Comparison of ENCODE assay signal across 12 cellular contexts in the genomic region with DNA sequence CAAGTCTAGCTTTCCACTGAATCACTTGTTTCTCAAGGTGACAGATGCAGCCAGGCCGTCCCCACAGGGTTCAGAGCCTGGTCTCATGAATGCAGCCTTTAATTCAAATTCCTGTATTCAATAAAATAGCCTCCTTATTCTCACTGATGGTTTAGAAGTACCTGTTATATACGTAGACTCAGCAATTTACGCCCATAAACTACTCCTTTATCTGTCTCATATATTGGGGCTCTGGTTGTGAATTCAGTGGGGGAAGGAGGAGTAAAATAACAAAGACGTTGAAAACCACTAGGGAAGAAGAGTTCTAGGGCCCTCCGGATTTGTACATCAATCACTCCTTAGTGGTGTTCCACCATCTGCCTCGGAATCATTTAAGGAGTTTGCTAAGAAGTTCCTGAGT. TPM values are rescaled to one million over a fixed set of nuclear protein-coding genes. Genes with fewer than 3 reads are reported as not detected.
DNase-seq lines count a peak whose midpoint lies in the region; ATAC-seq and TF ChIP-seq lines count a peak whose summit lies in the region.
"Had no signal": no experiment of that assay in that cellular context is flagged by ENCODE, and none has a peak within 500 bp of the region (broad histone marks: within the 10 kb centered on the region; RNA-seq: fewer than 3 reads in every experiment).

No MANE protein-coding gene starts in this region.

- H3K27ac ChIP-seq in cardiac muscle cell = peak overlapping the region; percentile 98
- H3K27ac ChIP-seq in tibial artery = peak overlapping the region; percentile 86 to 87
- no peak overlapping the region for H3K27ac ChIP-seq in prostate gland

- H3K4me3 ChIP-seq in cardiac muscle cell = peak overlapping the region; percentile 98
- peak overlapping the region; percentile 83 for H3K4me3 ChIP-seq in adipocyte (ENCODE audit: low read length)
- H3K4me3 ChIP-seq in tibial artery = peak overlapping the region; percentile 62 to 70
- H3K4me3 ChIP-seq in prostate gland = no peak overlapping the region

- peaks cover 4% of the 10 kb centered on the region for H3K4me1 Mint-ChIP-seq in memory B cell

- peaks cover 29% of the 10 kb centered on the region for H3K4me1 ChIP-seq in cardiac muscle cell (ENCODE audit: low read depth)
- H3K4me1 ChIP-seq in adipocyte (ENCODE audit: control insufficient read depth, insufficient read depth, low read length) = peaks cover 19% of the 10 kb centered on the region
- H3K4me1 ChIP-seq in tibial artery = peaks cover 0 to 22% (median 8%) of the 10 kb centered on the region in 4 donors
- H3K4me1 ChIP-seq in prostate gland (replicated peaks) = no peaks in the 10 kb centered on the region

- no peaks in the 10 kb centered on the region for H3K9me3 Mint-ChIP-seq in memory B cell
- H3K9me3 Mint-ChIP-seq: activated T-helper 1 cell treated with anti-CD3 and anti-CD28 coated beads, Interleukin-12 subunit alpha, Interleukin-12 subunit beta, Interleukin-2, Interleukin-4 antibody, amounts not matched to agents 30 ng/mL and 10 ng/mL and 1 ng/mL, durations not matched to agents 14 hours and 24 hours and 36 hours had no signal

- peaks cover 24% of the 10 kb centered on the region for H3K27me3 Mint-ChIP-seq in memory B cell

- 79% methylated on average over 6 of the region's 6 CpGs for WGBS in prostate gland

- H3K27me3 ChIP-seq in cardiac muscle cell (no peaks in the 10 kb centered on the region), adipocyte (replicated peaks; ENCODE audit: control insufficient read depth, insufficient read depth, low read length) (no peaks in the 10 kb centered on the region), tibial artery (no peaks in the 10 kb centered on the region), prostate gland (replicated peaks; ENCODE audit: insufficient read depth) (no peaks in the 10 kb centered on the region)
- H3K27me3 ChIP-seq: vagina had no signal

- H3K36me3 Mint-ChIP-seq in memory B cell = no peaks in the 10 kb centered on the region

- peak overlapping the region; percentile 25 for H3K4me3 Mint-ChIP-seq in memory B cell
- H3K4me3 Mint-ChIP-seq: activated T-helper 1 cell treated with anti-CD3 and anti-CD28 coated beads, Interleukin-12 subunit alpha, Interleukin-12 subunit beta, Interleukin-2, Interleukin-4 antibody, amounts not matched to agents 30 ng/mL and 10 ng/mL and 1 ng/mL, durations not matched to agents 14 hours and 24 hours and 36 hours had no signal

- peak overlapping the region; percentile 95 for H3K9ac ChIP-seq in adipocyte (ENCODE audit: low read length)

- no peak for ATAC-seq in memory B cell (ENCODE audit: low read depth)
- ATAC-seq in GM21515 (IDR thresholded peaks at IDR 0.05; ENCODE audit: unreplicated experiment) = no peak

- H3K36me3 ChIP-seq in cardiac muscle cell (peaks cover 35% of the 10 kb centered on the region), adipocyte (ENCODE audit: control insufficient read depth, insufficient read depth, low read length, severe bottlenecking) (peaks cover 35% of the 10 kb centered on the region), tibial artery (peaks cover 0 to 36% (median 5%) of the 10 kb centered on the region in 3 donors), prostate gland (no peaks in the 10 kb centered on the region)
- H3K36me3 ChIP-seq: vagina had no signal

- TF ChIP-seq POLR2A in prostate gland (IDR thresholded peaks at IDR 0.05) = no peak

- no peaks in the 10 kb centered on the region for H3K9me3 ChIP-seq in cardiac muscle cell (ENCODE audit: low read depth)
- no peaks in the 10 kb centered on the region for H3K9me3 ChIP-seq in adipocyte (ENCODE audit: control insufficient read depth, low read length)
- no peaks in the 10 kb centered on the region for H3K9me3 ChIP-seq in tibial artery
- H3K9me3 ChIP-seq in prostate gland = no peaks in the 10 kb centered on the region
- H3K9me3 ChIP-seq: vagina had no signal

- TF ChIP-seq CTCF in cardiac muscle cell (IDR thresholded peaks at IDR 0.05; ENCODE audit: low read depth, low read length) (no peak), tibial artery (IDR thresholded peaks at IDR 0.05) (no peak), prostate gland (IDR thresholded peaks at IDR 0.05) (no peak)

- no peak overlapping the region for H3K27ac Mint-ChIP-seq in memory B cell
- H3K27ac Mint-ChIP-seq: activated T-helper 1 cell treated with anti-CD3 and anti-CD28 coated beads, Interleukin-12 subunit alpha, Interleukin-12 subunit beta, Interleukin-2, Interleukin-4 antibody, amounts not matched to agents 30 ng/mL and 10 ng/mL and 1 ng/mL, durations not matched to agents 14 hours and 24 hours and 36 hours had no signal

- intact Hi-C loops in cardiac septum (cut with DNase I) (loop anchor here (1.0 to 2.0 kb wide), 2 partner anchors 27 to 76 kb away; a partner anchor contains a TSS), tibial artery (cut with DNase I; ENCODE audit: low total_unique reads) (no loop called here), prostate gland (cut with DNase I) (no loop called here)

- DNase-seq in cardiac muscle cell (ENCODE audit: low read depth in 1 of 2, low spot score in 1 of 2) = no peak
- no peak for DNase-seq in cardiac septum (ENCODE audit: low spot score)
- no peak for DNase-seq in adipocyte (ENCODE audit: low read depth)
- DNase-seq in memory B cell (ENCODE audit: low spot score in 2 of 2) = no peak
- no peak for DNase-seq in tibial artery
- no peak for DNase-seq in effector CD8-positive, alpha-beta T cell (lab: John Stamatoyannopoulos, UW)
- DNase-seq in prostate gland (ENCODE audit: low spot score) = no peak

RNA-seq across cellular contexts. Expression of a gene that starts 1.7 kb away (rescaled TPM):
- total RNA-seq in cardiac muscle cell = 540 and 746 TPM in 2 replicates
- polyA plus RNA-seq in cardiac muscle cell = 276 and 302 TPM in 2 replicates
- 199 TPM for total RNA-seq in cardiac septum
- 100 to 1,000 TPM; 142 to 330 TPM for total RNA-seq in prostate gland
- polyA plus RNA-seq: CD14-positive monocyte had no signal

RNA-seq across cellular contexts. Expression of a gene that starts 2.5 kb away (rescaled TPM):
- 11.4 and 39.0 TPM in 2 replicates for total RNA-seq in cardiac muscle cell
- 13.3 and 39.1 TPM in 2 replicates for polyA plus RNA-seq in cardiac muscle cell
- total RNA-seq in cardiac septum = 0.59 TPM
- 100 to 1,000 TPM in 1 of 2 donors, under 1 TPM in 1; 0.96 to 391 TPM for total RNA-seq in prostate gland
- total RNA-seq: activated T-helper 1 cell treated with anti-CD3 and anti-CD28 coated beads, Interleukin-12 subunit alpha, Interleukin-12 subunit beta, Interleukin-2, Interleukin-4 antibody, amounts not matched to agents 30 ng/mL and 10 ng/mL and 1 ng/mL, durations not matched to agents 14 hours and 24 hours and 36 hours; dermis microvascular lymphatic vessel endothelial cell had no signal
- polyA plus RNA-seq: CD14-positive monocyte had no signal

RNA-seq across cellular contexts. Expression of a gene that starts 25.8 kb away (rescaled TPM):
- 6.7 and 7.4 TPM in 2 replicates for total RNA-seq in cardiac muscle cell
- polyA plus RNA-seq in cardiac muscle cell = 8.2 and 12.2 TPM in 2 replicates
- 1.8 TPM for total RNA-seq in cardiac septum
- 10 to 100 TPM in 1 of 2 donors, 1 to 10 TPM in 1; 5.7 to 11.5 TPM for total RNA-seq in prostate gland
- total RNA-seq: dermis microvascular lymphatic vessel endothelial cell had no signal
- polyA plus RNA-seq: CD14-positive monocyte had no signal

RNA-seq across cellular contexts. Expression of a gene that starts 26.0 kb away (rescaled TPM):
- total RNA-seq in cardiac muscle cell (286 and 301 TPM in 2 replicates), cardiac septum (120 TPM), prostate gland (100 to 1,000 TPM; 150 to 819 TPM)
- 208 and 218 TPM in 2 replicates for polyA plus RNA-seq in cardiac muscle cell

RNA-seq across cellular contexts. Expression of a gene that starts 28.0 kb away (rescaled TPM):
- total RNA-seq in cardiac muscle cell (17.8 and 22.4 TPM in 2 replicates), cardiac septum (20.2 TPM), prostate gland (10 to 100 TPM; 18.3 to 60.3 TPM)
- polyA plus RNA-seq in cardiac muscle cell = 24.4 and 26.3 TPM in 2 replicates

Comparison
In these comparisons a context has a peak if more than half of its experiments do, and no peak if none do; other contexts are left out.
1. H3K27ac ChIP-seq: peak in cardiac muscle cell (single experiment) and tibial artery (2 of 2); none in prostate gland (0 of 2).
2. H3K4me3 ChIP-seq: peak in cardiac muscle cell (single experiment), adipocyte (single experiment) and tibial artery (2 of 2); none in prostate gland (0 of 2).